ENCODE assay signal across 11 cellular contexts in the genomic region with DNA sequence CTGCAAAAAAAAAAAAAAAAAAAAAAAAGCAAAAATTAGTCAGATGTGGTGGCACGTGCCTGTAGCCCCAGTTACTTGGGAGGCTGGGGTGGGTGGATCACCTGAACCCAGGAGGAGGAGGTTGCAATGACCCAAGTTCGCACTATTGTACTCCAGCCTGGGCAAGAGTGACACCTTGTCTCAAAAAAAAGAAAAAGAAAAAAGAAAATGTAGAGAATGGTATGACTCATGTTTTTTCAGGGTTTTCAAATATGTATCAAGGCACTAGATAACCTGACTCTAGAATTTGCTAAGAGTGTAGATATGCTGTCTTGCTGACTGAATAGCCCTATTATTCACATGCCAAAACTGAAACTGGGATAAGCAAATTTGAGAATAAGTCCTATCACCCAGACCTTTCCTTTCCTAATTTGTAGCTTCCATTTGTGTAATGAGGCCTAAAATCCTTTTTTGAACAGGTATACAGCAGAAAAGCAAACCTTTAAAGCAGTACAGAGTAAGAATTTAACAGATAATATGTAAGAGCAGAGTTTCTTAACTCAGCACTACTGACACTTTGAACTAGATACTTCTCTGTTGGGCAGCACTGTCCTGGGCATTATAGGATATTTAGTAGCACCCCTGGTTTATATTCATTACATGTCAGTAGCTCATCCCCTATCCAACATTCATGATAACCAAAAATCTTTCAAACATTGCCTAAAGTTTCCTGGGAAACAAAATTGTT.
A peak's percentile ranks its signal among the peaks of the same experiment; 100 is the strongest.
DNase-seq lines count a peak whose midpoint lies in the region; ATAC-seq and TF ChIP-seq lines count a peak whose summit lies in the region.
"Had no signal": no experiment of that assay in that cellular context is flagged by ENCODE, and none has a peak within 500 bp of the region (broad histone marks: within the 10 kb centered on the region; RNA-seq: fewer than 3 reads in every experiment).

No MANE protein-coding gene starts in this region.

- intact Hi-C loops in activated CD4-positive, alpha-beta T cell treated with anti-CD3 and anti-CD28 coated beads for 36 hours (cut with DNase I, micrococcal nuclease): loop anchor here in 1 of 2 experiments (1.0 kb wide), 1 partner anchor 11 kb away; no protein-coding TSS in a partner anchor

- peak overlapping the region; percentile 36 for H3K4me2 ChIP-seq in hepatocyte

- H4K20me1 ChIP-seq in hepatocyte (ENCODE audit: insufficient read depth, poor library complexity, severe bottlenecking): no peaks in the 10 kb centered on the region

- H3K27ac Mint-ChIP-seq in activated CD4-positive, alpha-beta T cell treated with anti-CD3 and anti-CD28 coated beads for 36 hours: no peak overlapping the region

- no peaks in the 10 kb centered on the region for H3K4me1 ChIP-seq in hepatocyte (ENCODE audit: insufficient read depth)
- H3K4me1 ChIP-seq: tibial artery had no signal

- CTCF ChIA-PET in activated CD4-positive, alpha-beta T cell treated with anti-CD3 and anti-CD28 coated beads for 36 hours (lab: Charles Lee): interaction anchor here (1.0 kb wide), 1 partner anchor 10 kb away, joined by 3 read pairs; no protein-coding TSS in a partner anchor

- peaks cover 22% of the 10 kb centered on the region for H3K79me2 ChIP-seq in hepatocyte

- no peak overlapping the region for H3K4me3 ChIP-seq in hepatocyte
- H3K4me3 ChIP-seq: tibial artery had no signal

- no peaks in the 10 kb centered on the region for H3K36me3 ChIP-seq in hepatocyte (replicated peaks; ENCODE audit: insufficient read depth, low read depth)
- H3K36me3 ChIP-seq: tibial artery had no signal

- H2AFZ ChIP-seq in hepatocyte: no peak overlapping the region

- no peaks in the 10 kb centered on the region for H3K36me3 Mint-ChIP-seq in activated CD4-positive, alpha-beta T cell treated with anti-CD3 and anti-CD28 coated beads for 36 hours (ENCODE audit: low read depth)

- H3K9me3 Mint-ChIP-seq in activated CD4-positive, alpha-beta T cell treated with anti-CD3 and anti-CD28 coated beads for 36 hours (ENCODE audit: low read depth): no peaks in the 10 kb centered on the region

- TF ChIP-seq CTCF in hepatocyte (IDR thresholded peaks at IDR 0.05; ENCODE audit: poor library complexity): no peak

- peak overlapping the region; percentile 64 for H3K27ac ChIP-seq in hepatocyte
- H3K27ac ChIP-seq: tibial artery had no signal

- no peaks in the 10 kb centered on the region for H3K27me3 Mint-ChIP-seq in activated CD4-positive, alpha-beta T cell treated with anti-CD3 and anti-CD28 coated beads for 36 hours

- POLR2A ChIA-PET in activated CD4-positive, alpha-beta T cell treated with anti-CD3 and anti-CD28 coated beads for 36 hours (lab: Charles Lee): no interaction called here

- peaks cover 20% of the 10 kb centered on the region for H3K4me1 Mint-ChIP-seq in activated CD4-positive, alpha-beta T cell treated with anti-CD3 and anti-CD28 coated beads for 36 hours

- WGBS in hepatocyte (ENCODE audit: low lambda C conversion rate, missing lambda C conversion rate): 100% methylated on average over 2 of the region's 2 CpGs

- peak; percentile 90 for ATAC-seq in activated CD4-positive, alpha-beta T cell treated with anti-CD3 and anti-CD28 coated beads for 36 hours
- ATAC-seq in GM21390 (IDR thresholded peaks at IDR 0.05; ENCODE audit: unreplicated experiment): peak; percentile 80

- H3K9me3 ChIP-seq in hepatocyte (ENCODE audit: low read depth): no peaks in the 10 kb centered on the region
- H3K9me3 ChIP-seq: tibial artery had no signal

- no peaks in the 10 kb centered on the region for H3K9me2 ChIP-seq in hepatocyte (replicated peaks; ENCODE audit: insufficient read depth)

- H3K4me3 Mint-ChIP-seq in activated CD4-positive, alpha-beta T cell treated with anti-CD3 and anti-CD28 coated beads for 36 hours: no peak overlapping the region

- peak; percentile 45 for DNase-seq in activated CD4-positive, alpha-beta T cell treated with anti-CD3 and anti-CD28 coated beads for 36 hours
- DNase-seq in activated CD4-positive, alpha-beta T cell treated with anti-CD3 and anti-CD28 coated beads for 4 hours: no peak
- DNase-seq in M059J (ENCODE audit: low read depth) (peak; percentile 16), hepatocyte (ENCODE audit: low spot score) (no peak), SHP77 (lab: John Stamatoyannopoulos, UW) (no peak), D341Med (ENCODE audit: low spot score) (no peak), SKM-1 treated with dmso at 0.1 percent for 144 hours (lab: John Stamatoyannopoulos, UW; ENCODE audit: unreplicated experiment) (no peak)
- DNase-seq: 8988T, NCI-H69, tibial artery had no signal

- no peaks in the 10 kb centered on the region for H3K27me3 ChIP-seq in hepatocyte
- H3K27me3 ChIP-seq: tibial artery had no signal

Comparison
In these comparisons a context has a peak if more than half of its experiments do, and no peak if none do; other contexts are left out.
1. DNase-seq: peak in activated CD4-positive, alpha-beta T cell treated with anti-CD3 and anti-CD28 coated beads for 36 hours (single experiment) and M059J (single experiment); none in activated CD4-positive, alpha-beta T cell treated with anti-CD3 and anti-CD28 coated beads for 4 hours (0 of 2), hepatocyte (single experiment), SHP77 (0 of 2), D341Med (single experiment) and SKM-1 treated with dmso at 0.1 percent for 144 hours (single experiment).